Comparison of ENCODE assay signal across 16 cellular contexts in genomic region chr7:135712796-135713195, GRCh38. TPM values are rescaled to one million over a fixed set of nuclear protein-coding genes. Genes with fewer than 3 reads are reported as not detected.
A peak's percentile ranks its signal among the peaks of the same experiment; 100 is the strongest.
DNase-seq lines count a peak whose midpoint lies in the region; ATAC-seq and TF ChIP-seq lines count a peak whose summit lies in the region.
"Had no signal": no experiment of that assay in that cellular context is flagged by ENCODE, and none has a peak within 500 bp of the region (broad histone marks: within the 10 kb centered on the region; RNA-seq: fewer than 3 reads in every experiment).

No MANE protein-coding gene starts in this region.

- H2AFZ ChIP-seq in IMR-90 (replicated peaks; ENCODE audit: low read length, poor library complexity) (peak overlapping the region; percentile 24), trophoblast cell (ENCODE audit: insufficient read depth, low read length, poor library complexity) (peak overlapping the region; percentile 11)

- H3K4ac ChIP-seq in IMR-90 (ENCODE audit: low read depth, low read length) (peak overlapping the region; percentile 33; the same call in 1 of the 2 replicates), trophoblast cell (ENCODE audit: low read depth, low read length) (peak overlapping the region; percentile 16)

- 0 out of 2 replicates have a peak overlapping the region, but pooled peaks have one; percentile 2 for H3K14ac ChIP-seq in IMR-90 (replicated peaks; ENCODE audit: low read depth, low read length)
- H3K14ac ChIP-seq in trophoblast cell (ENCODE audit: low read length) = peak overlapping the region; percentile 52

- no peak overlapping the region for H3K4me2 ChIP-seq in IMR-90 (ENCODE audit: low read depth, low read length)
- H3K4me2 ChIP-seq in trophoblast cell (ENCODE audit: low read length) = peak overlapping the region; percentile 3

- H4K8ac ChIP-seq in IMR-90 (ENCODE audit: low read depth in 2 of 2, low read length in 2 of 2) = no peak overlapping the region
- H4K8ac ChIP-seq in trophoblast cell (ENCODE audit: low read depth, low read length) = peak overlapping the region; percentile 44

- H3K79me1 ChIP-seq in IMR-90 (ENCODE audit: low read depth in 1 of 2, low read length in 2 of 2) (peaks cover 0 to 8% of the 10 kb centered on the region in 2 experiments; a peak in 2 of 4 replicates), trophoblast cell (ENCODE audit: low read length) (peaks cover 52% of the 10 kb centered on the region)

- H2AK9ac ChIP-seq in IMR-90 (replicated peaks; ENCODE audit: low read depth, low read length, poor library complexity) = no peak overlapping the region

- H2AK5ac ChIP-seq in IMR-90 (ENCODE audit: low read depth, low read length) = no peak overlapping the region
- no peak overlapping the region for H2AK5ac ChIP-seq in trophoblast cell (ENCODE audit: low read length)

- intact Hi-C loops in IMR-90 (cut with micrococcal nuclease) = no loop called here

- H3K23ac ChIP-seq in IMR-90 (ENCODE audit: low read depth, low read length) (no peak overlapping the region), trophoblast cell (ENCODE audit: low read length) (no peak overlapping the region)

- no peak overlapping the region for H2BK20ac ChIP-seq in IMR-90 (ENCODE audit: low read depth, low read length)

- POLR2A ChIA-PET in IMR-90 (lab: Charles Lee; ENCODE audit: unreplicated experiment) = interaction anchor here (0.5 kb wide), 1 partner anchor 52 kb away, joined by 5 read pairs; no protein-coding TSS in a partner anchor

- peaks cover 15% of the 10 kb centered on the region for H3K79me2 ChIP-seq in trophoblast cell (ENCODE audit: control insufficient read depth, insufficient read depth, low read length, poor library complexity)

- no peak for ATAC-seq in IMR-90 (ENCODE audit: low read depth)

- H2BK5ac ChIP-seq in IMR-90 (ENCODE audit: low read depth, low read length, poor library complexity, severe bottlenecking) (no peak overlapping the region), trophoblast cell (ENCODE audit: low read depth, low read length, poor library complexity) (peak overlapping the region; percentile 68)

- H4K20me1 ChIP-seq in IMR-90 (ENCODE audit: insufficient read depth, low read length) = no peaks in the 10 kb centered on the region

- H3K9me3 ChIP-seq in IMR-90 (ENCODE audit: control insufficient read depth, insufficient read depth, low read length) (no peaks in the 10 kb centered on the region), WERI-Rb-1 (ENCODE audit: severe bottlenecking) (no peaks in the 10 kb centered on the region), trophoblast cell (ENCODE audit: insufficient read depth, low read depth, low read length) (no peaks in the 10 kb centered on the region)

- CTCF ChIA-PET in IMR-90 (lab: Yijun Ruan, JAX) = interaction anchor here (0.6 kb wide), 1 partner anchor 1913 kb away, joined by 3 read pairs; no protein-coding TSS in a partner anchor

- H3K4me3 ChIP-seq in IMR-90 (ENCODE audit: insufficient read depth, low read depth, low read length) (no peak overlapping the region), WERI-Rb-1 (ENCODE audit: low read depth, low read length) (no peak overlapping the region), fibroblast of villous mesenchyme (ENCODE audit: low read depth, low read length) (no peak overlapping the region), trophoblast cell (ENCODE audit: low read depth, low read length) (no peak overlapping the region)
- H3K4me3 ChIP-seq: SK-N-MC had no signal

- TF ChIP-seq CTCF in IMR-90 (conservative IDR thresholded peaks at IDR 0.05; ENCODE audit: low read depth, low read length) (no peak), WERI-Rb-1 (IDR thresholded peaks at IDR 0.05; ENCODE audit: low read depth, low read length) (no peak), fibroblast of villous mesenchyme (IDR thresholded peaks at IDR 0.05; ENCODE audit: insufficient read depth, low read depth, low read length) (no peak)

- no TSS peak for BruUV-seq in IMR-90 (replicated peaks; lab: Mats Ljungman, UMichigan)

- H2BK12ac ChIP-seq in trophoblast cell (ENCODE audit: low read length) = peak overlapping the region; percentile 91

- H2BK15ac ChIP-seq in IMR-90 (ENCODE audit: low read depth, low read length) = no peak overlapping the region; the same call in 2 of the 3 replicates

- H3K9me1 ChIP-seq in IMR-90 (ENCODE audit: insufficient read depth, low read length) = peaks cover 18% of the 10 kb centered on the region

- dilution Hi-C loops in IMR-90 (cut with HindIII; ENCODE audit: low sequenced_read_pairs, unreplicated experiment) = no loop called here

- TF ChIP-seq POLR2A in IMR-90 (IDR thresholded peaks at IDR 0.05; ENCODE audit: low read depth, low read length) = no peak

- H4K91ac ChIP-seq in IMR-90 (ENCODE audit: insufficient read depth, low read depth, low read length) (no peak overlapping the region), trophoblast cell (ENCODE audit: low read depth, low read length) (peak overlapping the region; percentile 90)

- DNase-seq in IMR-90 (no peak), WERI-Rb-1 (no peak), fibroblast of villous mesenchyme (ENCODE audit: low read depth) (peak; percentile 12), trophoblast cell (peak in 1 of 2 donors; percentile 10), NCI-H526 treated with DMSO at 0.1 percent for 48 hours (lab: John Stamatoyannopoulos, UW) (no peak), T-helper 9 cell (no peak)
- DNase-seq in stimulated activated CD4-positive, alpha-beta T cell treated with anti-CD3 and anti-CD28 coated beads, Interleukin-15, amount 100 ng/mL, for 24 hours = no peak
- DNase-seq: ACHN; CD8-positive, alpha-beta memory T cell; NCI-H187 treated with DMSO at 0.1 percent for 48 hours; NCI-H524 treated with DMSO at 0.1 percent for 48 hours; NK-92 treated with Interleukin-12 subunit alpha and Interleukin-12 subunit beta, amount 100 ng/mL, for 24 hours had no signal

- no peaks in the 10 kb centered on the region for H3K27me3 ChIP-seq in IMR-90 (ENCODE audit: control insufficient read depth, insufficient read depth, low read length)
- H3K27me3 ChIP-seq in WERI-Rb-1 (ENCODE audit: insufficient read depth, low read depth, severe bottlenecking) = no peaks in the 10 kb centered on the region
- H3K27me3 ChIP-seq in trophoblast cell (ENCODE audit: insufficient read depth, low read length) = no peaks in the 10 kb centered on the region

- H3K27ac ChIP-seq in IMR-90 (ENCODE audit: insufficient read depth, low read length) (no peak overlapping the region), WERI-Rb-1 (peak overlapping the region; percentile 4; the same call in 1 of the 2 replicates), trophoblast cell (ENCODE audit: low read depth, low read length) (peak overlapping the region; percentile 99)
- H3K27ac ChIP-seq: SK-N-MC had no signal

- 100% methylated on average over 1 of the region's 7 CpGs; no CpG with 5 or more reads in 1 of the 2 experiments for WGBS in IMR-90 (ENCODE audit: extremely low coverage in 2 of 2, insufficient read length in 1 of 2), 2 experiments
- WGBS in trophoblast cell (ENCODE audit: extremely low coverage, insufficient coverage, insufficient read length) = no CpG with 5 or more reads among the region's 7 CpGs

- no peak for TF ChIP-seq RAD21 in IMR-90 (IDR thresholded peaks at IDR 0.05; ENCODE audit: low read length)

- H3K18ac ChIP-seq in IMR-90 (ENCODE audit: low read depth, low read length) (no peak overlapping the region), trophoblast cell (ENCODE audit: low read length) (peak overlapping the region; percentile 42)

- H3K36me3 ChIP-seq in IMR-90 (ENCODE audit: control insufficient read depth, insufficient read depth, low read length) (no peaks in the 10 kb centered on the region), WERI-Rb-1 (no peaks in the 10 kb centered on the region), trophoblast cell (ENCODE audit: control insufficient read depth in 1 of 2, insufficient read depth in 2 of 2, low read length in 2 of 2) (peaks cover 0 to 2% of the 10 kb centered on the region in 2 experiments)

- H4K5ac ChIP-seq in IMR-90 (ENCODE audit: low read depth, low read length) = no peak overlapping the region

- no peak overlapping the region for H4K12ac ChIP-seq in trophoblast cell (ENCODE audit: low read depth, low read length)

- H3K4me1 ChIP-seq in IMR-90 (ENCODE audit: control insufficient read depth, insufficient read depth, low read length) = peaks cover 17% of the 10 kb centered on the region
- H3K4me1 ChIP-seq in trophoblast cell (ENCODE audit: control insufficient read depth in 1 of 2, insufficient read depth in 2 of 2, low read length in 2 of 2) = peaks cover 29 to 51% of the 10 kb centered on the region in 2 experiments

- H3K9ac ChIP-seq in IMR-90 (ENCODE audit: low read depth, low read length) (no peak overlapping the region), trophoblast cell (ENCODE audit: low read length) (no peak overlapping the region)

- no peak overlapping the region for H2BK120ac ChIP-seq in IMR-90 (ENCODE audit: low read depth, low read length)
- H2BK120ac ChIP-seq in trophoblast cell (ENCODE audit: insufficient read depth, low read length, poor library complexity) = peak overlapping the region; percentile 98

- in situ Hi-C loops in IMR-90 (cut with MboI; ENCODE audit: low sequenced_read_pairs) = no loop called here

- no peak overlapping the region for H3K56ac ChIP-seq in IMR-90 (ENCODE audit: extremely low read depth, insufficient read depth, low read length)

TF ChIP-seq in IMR-90, 13 proteins besides CTCF, POLR2A, EP300 and RAD21 (continues in another document):
- TF ChIP-seq RCOR1 (IDR thresholded peaks at IDR 0.05; ENCODE audit: insufficient replicate concordance, low read length) (no peak), SMC3 (IDR thresholded peaks at IDR 0.05; ENCODE audit: low read depth, low read length) (no peak), MXI1 (IDR thresholded peaks at IDR 0.05; ENCODE audit: borderline replicate concordance, low read depth, low read length) (no peak)

RNA-seq across cellular contexts. Expression of gene SLC13A4, which starts 15.2 kb away (rescaled TPM):
- total RNA-seq in IMR-90 (2012; rRNA removed) (0.56 TPM in 1 of 2 replicates, not detected in the other), fibroblast of villous mesenchyme (0.32 TPM in 1 of 2 replicates, not detected in the other)
- polyA plus RNA-seq in IMR-90 (2012; rRNA removed) = 0.10 TPM in 1 of 2 replicates, not detected in the other
- polyA plus RNA-seq in IMR-90 (2012; cell fraction: cytosol; rRNA removed) = 0.12 and 0.23 TPM in 2 replicates
- 0.16 and 0.32 TPM in 2 replicates for polyA plus RNA-seq in IMR-90 (2012; cell fraction: nucleus; rRNA removed; ENCODE audit: low replicate concordance)
- 437 and 491 TPM in 2 replicates for polyA plus RNA-seq in trophoblast cell (2013)
- total RNA-seq: CD8-positive, alpha-beta memory T cell; H4; HT-29; M059J had no signal
- polyA plus RNA-seq: CD8-positive, alpha-beta memory T cell had no signal

RNA-seq across cellular contexts. Expression of gene FAM180A, which starts 35.8 kb away (rescaled TPM):
- total RNA-seq in IMR-90 (2012; rRNA removed) = 1.3 and 1.4 TPM in 2 replicates
- 2.0 and 2.2 TPM in 2 replicates for polyA plus RNA-seq in IMR-90 (2012; rRNA removed)
- polyA plus RNA-seq in IMR-90 (2012; cell fraction: cytosol; rRNA removed) = 0.35 and 1.9 TPM in 2 replicates
- 0.73 and 1.5 TPM in 2 replicates for polyA plus RNA-seq in IMR-90 (2012; cell fraction: nucleus; rRNA removed; ENCODE audit: low replicate concordance)
- 2.9 and 3.0 TPM in 2 replicates for total RNA-seq in fibroblast of villous mesenchyme
- 0.18 and 0.21 TPM in 2 replicates for polyA plus RNA-seq in trophoblast cell (2013)
- total RNA-seq: CD8-positive, alpha-beta memory T cell; HT-29 had no signal
- polyA plus RNA-seq: CD8-positive, alpha-beta memory T cell had no signal

RNA-seq across cellular contexts. Expression of gene STMP1, which starts 50.5 kb away (rescaled TPM):
- total RNA-seq in IMR-90 (2012; rRNA removed) = 6.1 and 11.9 TPM in 2 replicates
- polyA plus RNA-seq in IMR-90 (2012; rRNA removed) = 22.5 and 28.3 TPM in 2 replicates
- polyA plus RNA-seq in IMR-90 (2012; cell fraction: cytosol; rRNA removed) = 5.2 and 13.9 TPM in 2 replicates
- 1.3 and 9.0 TPM in 2 replicates for polyA plus RNA-seq in IMR-90 (2012; cell fraction: nucleus; rRNA removed; ENCODE audit: low replicate concordance)
- total RNA-seq in fibroblast of villous mesenchyme = 18.6 and 19.0 TPM in 2 replicates
- 41.4 and 42.5 TPM in 2 replicates for polyA plus RNA-seq in trophoblast cell (2013)
